8 cellular contexts compared by ENCODE assay signal in the genomic region with DNA sequence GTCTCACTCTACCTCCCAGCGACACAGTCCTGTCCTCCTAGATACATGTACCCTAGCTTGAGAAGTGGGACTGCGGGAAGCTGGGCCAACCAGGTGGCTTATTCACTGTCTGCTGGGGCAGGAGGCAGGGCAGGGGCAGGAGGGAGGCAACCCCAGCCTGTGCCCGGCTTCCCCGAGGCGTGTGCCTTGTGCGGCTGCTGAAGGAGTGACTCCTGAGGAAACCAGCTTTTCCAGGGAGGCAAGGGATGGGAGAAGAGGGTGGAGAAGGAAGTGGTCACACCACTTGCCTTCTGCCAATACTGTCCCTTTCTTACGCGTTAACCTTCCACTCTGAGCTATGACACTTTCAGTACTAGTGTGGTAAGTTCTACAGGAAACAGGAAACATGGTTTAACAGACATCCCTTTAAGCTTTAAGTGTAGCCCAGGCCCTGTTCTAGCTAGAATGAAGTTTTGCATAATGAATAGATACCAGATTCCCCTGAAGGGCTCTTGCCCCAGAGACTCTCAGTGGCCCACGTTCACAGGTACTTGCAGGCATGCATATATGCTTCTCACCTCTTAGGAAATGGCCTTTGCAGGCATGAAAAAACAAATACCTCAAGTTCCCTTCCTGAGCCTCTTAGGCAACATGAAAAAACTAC. TPM values are rescaled to one million over a fixed set of nuclear protein-coding genes. Genes with fewer than 3 reads are reported as not detected.
DNase-seq lines count a peak whose midpoint lies in the region; ATAC-seq and TF ChIP-seq lines count a peak whose summit lies in the region.

No MANE protein-coding gene starts in this region.

- H3K9me3 ChIP-seq in hepatocyte (ENCODE audit: low read depth) = no peaks in the 10 kb centered on the region

- H2AFZ ChIP-seq in hepatocyte = no peak overlapping the region

- H3K36me3 ChIP-seq in hepatocyte (replicated peaks; ENCODE audit: insufficient read depth, low read depth) = no peaks in the 10 kb centered on the region

- H3K9me2 ChIP-seq in hepatocyte (replicated peaks; ENCODE audit: insufficient read depth) = no peaks in the 10 kb centered on the region

- peaks cover 21% of the 10 kb centered on the region for H3K4me1 ChIP-seq in hepatocyte (ENCODE audit: insufficient read depth)

- H3K4me2 ChIP-seq in hepatocyte = peak overlapping the region; percentile 34

- H3K27me3 ChIP-seq in hepatocyte = no peaks in the 10 kb centered on the region

- H3K4me3 ChIP-seq in hepatocyte = no peak overlapping the region

- ATAC-seq in GM18508 (IDR thresholded peaks at IDR 0.05; ENCODE audit: insufficient read depth, unreplicated experiment) = peak; percentile 94
- ATAC-seq in HG02623 (IDR thresholded peaks at IDR 0.05; ENCODE audit: unreplicated experiment) = peak; percentile 98

- WGBS in hepatocyte (ENCODE audit: low lambda C conversion rate, missing lambda C conversion rate) = 78% methylated on average over 9 of the region's 9 CpGs

- peak overlapping the region; percentile 66 for H3K27ac ChIP-seq in hepatocyte

- no peaks in the 10 kb centered on the region for H4K20me1 ChIP-seq in hepatocyte (ENCODE audit: insufficient read depth, poor library complexity, severe bottlenecking)

- DNase-seq in NCI-H2029 (lab: John Stamatoyannopoulos, UW) (peak; percentile 61), hepatocyte (ENCODE audit: low spot score) (no peak), inferior parietal cortex (ENCODE audit: extremely low spot score) (no peak), cerebellum (ENCODE audit: low spot score) (no peak)
- DNase-seq in activated CD8-positive, alpha-beta memory T cell treated with anti-CD3 and anti-CD28 coated beads, Interleukin-2, amount 50 U/mL, for 48 hours = peak; percentile 74
- peak; percentile 6 to 8 for DNase-seq in stimulated activated CD8-positive, alpha-beta memory T cell treated with anti-CD3 and anti-CD28 coated beads, Interleukin-15, amount 100 ng/mL, for 48 hours (ENCODE audit: low read depth in 2 of 2)

- no peaks in the 10 kb centered on the region for H3K79me2 ChIP-seq in hepatocyte

- TF ChIP-seq CTCF in hepatocyte (IDR thresholded peaks at IDR 0.05; ENCODE audit: poor library complexity) = no peak

RNA-seq across cellular contexts. Expression of a gene that starts 40.6 kb away (rescaled TPM):
- total RNA-seq in hepatocyte (94.2 and 103 TPM in 2 replicates), cerebellum (24.7 TPM)
- 96.9 and 110 TPM in 2 replicates for polyA plus RNA-seq in hepatocyte

Comparison
In these comparisons a context has a peak if more than half of its experiments do, and no peak if none do; other contexts are left out.
1. DNase-seq: peak in NCI-H2029 (single experiment), activated CD8-positive, alpha-beta memory T cell treated with anti-CD3 and anti-CD28 coated beads, Interleukin-2, amount 50 U/mL, for 48 hours (single experiment) and stimulated activated CD8-positive, alpha-beta memory T cell treated with anti-CD3 and anti-CD28 coated beads, Interleukin-15, amount 100 ng/mL, for 48 hours (2 of 2); none in hepatocyte (single experiment), inferior parietal cortex (single experiment) and cerebellum (single experiment).